ENCODE assay signal across 23 cellular contexts in genomic region chr9:7093040-7093439, GRCh38.
DNase-seq lines count a peak whose midpoint lies in the region; ATAC-seq and TF ChIP-seq lines count a peak whose summit lies in the region.
"Had no signal": no experiment of that assay in that cellular context is flagged by ENCODE, and none has a peak within 500 bp of the region (broad histone marks: within the 10 kb centered on the region; RNA-seq: fewer than 3 reads in every experiment).

No MANE protein-coding gene starts in this region.

- H3K4me3 ChIP-seq in CD8-positive, alpha-beta T cell (ENCODE audit: low read depth, low read length), result no peak overlapping the region
- no peak overlapping the region for H3K4me3 ChIP-seq in adrenal gland
- H3K4me3 ChIP-seq: A549; BLaER1 treated with 17β-estradiol and CSF1 and Interleukin-3, amounts not matched to agents 10 nM and 100 nM; GM12878 had no signal

- H3K27me3 Mint-ChIP-seq in CD8-positive, alpha-beta T cell (ENCODE audit: low read depth), result no peaks in the 10 kb centered on the region
- H3K27me3 Mint-ChIP-seq: B cell; CD4-positive, alpha-beta T cell; CD8-positive, alpha-beta memory T cell had no signal

- no peaks in the 10 kb centered on the region for H3K4me1 ChIP-seq in CD8-positive, alpha-beta T cell (ENCODE audit: insufficient read depth, low read length)
- peaks cover 2 to 5% of the 10 kb centered on the region in 2 donors for H3K4me1 ChIP-seq in adrenal gland (replicated peaks in 1 of 2)
- H3K4me1 ChIP-seq: A549 had no signal

- 87 to 95% (median 93%) methylated on average over 4 of the region's 4 CpGs for WGBS in adrenal gland, 4 donors

- peaks cover 3% of the 10 kb centered on the region for H3K9me3 Mint-ChIP-seq in CD8-positive, alpha-beta T cell
- H3K9me3 Mint-ChIP-seq: CD8-positive, alpha-beta memory T cell had no signal

- no peak for DNase-seq in CD8-positive, alpha-beta T cell
- DNase-seq in HT-29 (ENCODE audit: low spot score) (peak; percentile 23), adrenal gland (no peak)
- no peak for DNase-seq in stimulated activated naive CD8-positive, alpha-beta T cell treated with anti-CD3 and anti-CD28 coated beads, Interleukin-15, Interleukin-2, amounts not matched to agents 100 U/mL and 50 U/mL, for 24 hours
- DNase-seq: AML-193; CD4-positive, alpha-beta T cell; CD8-positive, alpha-beta memory T cell; COR-L47; DMS 273 treated with DMSO at 0.1 percent for 48 hours; DMS153; DMS53; DMS79; DND-41; EL; GDM1 had no signal

- H3K4me3 Mint-ChIP-seq in CD8-positive, alpha-beta T cell, result no peak overlapping the region
- H3K4me3 Mint-ChIP-seq: B cell; CD4-positive, alpha-beta T cell; CD8-positive, alpha-beta memory T cell had no signal

- no peak overlapping the region for H3K27ac ChIP-seq in CD8-positive, alpha-beta T cell (ENCODE audit: low read depth, low read length)
- no peak overlapping the region for H3K27ac ChIP-seq in adrenal gland
- H3K27ac ChIP-seq: 22Rv1; A549; BLaER1 treated with 17β-estradiol and CSF1 and Interleukin-3, amounts not matched to agents 10 nM and 100 nM; C4-2B had no signal

- no peaks in the 10 kb centered on the region for H3K4me1 Mint-ChIP-seq in CD8-positive, alpha-beta T cell (ENCODE audit: low read depth)

- H3K9me3 ChIP-seq in CD8-positive, alpha-beta T cell (ENCODE audit: low read length), result no peaks in the 10 kb centered on the region
- no peaks in the 10 kb centered on the region for H3K9me3 ChIP-seq in adrenal gland (replicated peaks in 1 of 3)
- H3K9me3 ChIP-seq: A549 had no signal

- H3K27ac Mint-ChIP-seq in CD8-positive, alpha-beta T cell, result peak overlapping the region; percentile 19
- H3K27ac Mint-ChIP-seq: CD4-positive, alpha-beta T cell had no signal

- no peak for TF ChIP-seq POLR2A in adrenal gland (IDR thresholded peaks at IDR 0.05)

- CTCF ChIA-PET in CD8-positive, alpha-beta T cell (lab: Charles Lee), result no interaction called here

- no peaks in the 10 kb centered on the region for H3K27me3 ChIP-seq in CD8-positive, alpha-beta T cell (ENCODE audit: insufficient read depth, low read length)
- no peaks in the 10 kb centered on the region for H3K27me3 ChIP-seq in adrenal gland
- H3K27me3 ChIP-seq: BLaER1 treated with 17β-estradiol and CSF1 and Interleukin-3, amounts not matched to agents 10 nM and 100 nM had no signal

- POLR2A ChIA-PET in CD8-positive, alpha-beta T cell (lab: Charles Lee), result no interaction called here

- no peak for ATAC-seq in CD8-positive, alpha-beta T cell
- peak; percentile 46 for ATAC-seq in GM19463 (IDR thresholded peaks at IDR 0.05; ENCODE audit: unreplicated experiment)
- no peak for ATAC-seq in GM21576 (IDR thresholded peaks at IDR 0.05; ENCODE audit: unreplicated experiment)
- no peak for ATAC-seq in stimulated activated naive CD8-positive, alpha-beta T cell treated with anti-CD3 and anti-CD28 coated beads, Interleukin-15, Interleukin-2, amounts not matched to agents 100 U/mL and 50 U/mL, for 24 hours
- ATAC-seq: GM12878 had no signal

- no peak for TF ChIP-seq CTCF in CD8-positive, alpha-beta T cell (IDR thresholded peaks at IDR 0.05)
- no peak for TF ChIP-seq CTCF in adrenal gland (IDR thresholded peaks at IDR 0.05)

- intact Hi-C loops in CD8-positive, alpha-beta T cell (cut with DNase I, micrococcal nuclease), result loop anchor here in 1 of 2 experiments (10.0 kb wide), 1 partner anchor 978 kb away; no protein-coding TSS in a partner anchor
- intact Hi-C loops in adrenal gland (cut with DNase I), result no loop called here

- H3K36me3 Mint-ChIP-seq in CD8-positive, alpha-beta T cell, result peaks cover 72% of the 10 kb centered on the region

- no peaks in the 10 kb centered on the region for H3K36me3 ChIP-seq in CD8-positive, alpha-beta T cell (ENCODE audit: insufficient read depth, low read length)
- H3K36me3 ChIP-seq in adrenal gland (replicated peaks in 1 of 2), result no peaks in the 10 kb centered on the region
